Comparison of ENCODE assay signal across 18 cellular contexts in the genomic region with DNA sequence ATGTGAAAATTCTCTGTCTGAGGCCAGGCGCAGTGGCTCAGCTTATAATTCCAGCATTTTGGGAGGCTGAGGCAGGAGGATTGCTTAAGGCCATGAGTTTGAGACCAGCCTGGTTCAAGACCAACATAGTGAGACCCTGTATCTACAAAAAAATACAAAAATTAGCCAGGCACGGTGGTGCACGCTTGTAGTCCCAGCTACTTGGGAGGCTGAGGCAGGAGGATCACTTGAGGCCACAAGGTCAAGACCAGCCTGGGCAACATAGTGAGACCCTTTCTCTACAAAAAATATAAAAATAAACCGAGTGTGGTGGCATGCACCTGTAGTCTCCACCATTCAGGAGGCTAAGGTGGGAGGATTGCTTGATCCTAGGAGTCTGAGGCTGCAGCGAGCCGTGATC. TPM values are rescaled to one million over a fixed set of nuclear protein-coding genes. Genes with fewer than 3 reads are reported as not detected.
DNase-seq lines count a peak whose midpoint lies in the region; ATAC-seq and TF ChIP-seq lines count a peak whose summit lies in the region.
"Had no signal": no experiment of that assay in that cellular context is flagged by ENCODE, and none has a peak within 500 bp of the region (broad histone marks: within the 10 kb centered on the region; RNA-seq: fewer than 3 reads in every experiment).

No MANE protein-coding gene starts in this region.

- no peaks in the 10 kb centered on the region for H3K36me3 ChIP-seq in endodermal cell (ENCODE audit: control insufficient read depth, insufficient read depth, low read length)
- H3K36me3 ChIP-seq: ascending aorta, BE2C, tibial artery had no signal

- peaks cover 18% of the 10 kb centered on the region for H3K36me3 Mint-ChIP-seq in stimulated activated naive CD8-positive, alpha-beta T cell treated with anti-CD3 and anti-CD28 coated beads, Interleukin-15, Interleukin-2, amounts not matched to agents 100 ng/mL and 50 ng/mL, for 24 hours (ENCODE audit: low read depth)
- peaks cover 19% of the 10 kb centered on the region for H3K36me3 Mint-ChIP-seq in activated CD8-positive, alpha-beta T cell treated with anti-CD3 and anti-CD28 coated beads for 36 hours (ENCODE audit: low read depth)
- H3K36me3 Mint-ChIP-seq in endodermal cell (ENCODE audit: low read depth) = no peaks in the 10 kb centered on the region

- H3K4me3 Mint-ChIP-seq in stimulated activated naive CD8-positive, alpha-beta T cell treated with anti-CD3 and anti-CD28 coated beads, Interleukin-15, Interleukin-2, amounts not matched to agents 100 ng/mL and 50 ng/mL, for 24 hours = peak overlapping the region; percentile 27
- H3K4me3 Mint-ChIP-seq in activated CD8-positive, alpha-beta T cell treated with anti-CD3 and anti-CD28 coated beads for 36 hours = peak overlapping the region; percentile 54
- no peak overlapping the region for H3K4me3 Mint-ChIP-seq in endodermal cell
- H3K4me3 Mint-ChIP-seq: mesothelial cell of epicardium had no signal

- peaks cover 69% of the 10 kb centered on the region for H3K4me1 Mint-ChIP-seq in stimulated activated naive CD8-positive, alpha-beta T cell treated with anti-CD3 and anti-CD28 coated beads, Interleukin-15, Interleukin-2, amounts not matched to agents 100 ng/mL and 50 ng/mL, for 24 hours (ENCODE audit: low read depth)
- peaks cover 69% of the 10 kb centered on the region for H3K4me1 Mint-ChIP-seq in activated CD8-positive, alpha-beta T cell treated with anti-CD3 and anti-CD28 coated beads for 36 hours (ENCODE audit: low read depth)
- peaks cover 2% of the 10 kb centered on the region for H3K4me1 Mint-ChIP-seq in endodermal cell

- CTCF ChIA-PET in activated CD8-positive, alpha-beta T cell treated with anti-CD3 and anti-CD28 coated beads for 36 hours (lab: Charles Lee) = interaction anchor here (1.2 to 13.1 kb wide), 3 partner anchors 8 to 33 kb away, joined by 3 to 86 read pairs (median 10); a partner anchor contains a TSS

- H3K9me3 ChIP-seq in endodermal cell (ENCODE audit: control insufficient read depth, low read length) = no peaks in the 10 kb centered on the region
- H3K9me3 ChIP-seq: BE2C had no signal

- POLR2A ChIA-PET in activated CD8-positive, alpha-beta T cell treated with anti-CD3 and anti-CD28 coated beads for 36 hours (lab: Charles Lee) = interaction anchor here (0.7 to 3.1 kb wide), 4 partner anchors 19 to 60 kb away, joined by 3 to 18 read pairs (median 4); a partner anchor contains a TSS

- no peaks in the 10 kb centered on the region for H3K27me3 Mint-ChIP-seq in stimulated activated naive CD8-positive, alpha-beta T cell treated with anti-CD3 and anti-CD28 coated beads, Interleukin-15, Interleukin-2, amounts not matched to agents 100 ng/mL and 50 ng/mL, for 24 hours
- H3K27me3 Mint-ChIP-seq in activated CD8-positive, alpha-beta T cell treated with anti-CD3 and anti-CD28 coated beads for 36 hours = no peaks in the 10 kb centered on the region
- H3K27me3 Mint-ChIP-seq in endodermal cell (ENCODE audit: insufficient read depth) = no peaks in the 10 kb centered on the region

- no peak for ATAC-seq in stimulated activated naive CD8-positive, alpha-beta T cell treated with anti-CD3 and anti-CD28 coated beads, Interleukin-15, Interleukin-2, amounts not matched to agents 100 U/mL and 50 U/mL, for 24 hours
- no peak for ATAC-seq in activated CD8-positive, alpha-beta T cell treated with anti-CD3 and anti-CD28 coated beads for 36 hours

- no peak for DNase-seq in stimulated activated naive CD8-positive, alpha-beta T cell treated with anti-CD3 and anti-CD28 coated beads, Interleukin-15, Interleukin-2, amounts not matched to agents 100 U/mL and 50 U/mL, for 24 hours
- DNase-seq in activated CD8-positive, alpha-beta T cell treated with anti-CD3 and anti-CD28 coated beads for 36 hours = no peak
- peak; percentile 16 for DNase-seq in endodermal cell
- no peak for DNase-seq in dermis blood vessel endothelial cell
- no peak for DNase-seq in pons (ENCODE audit: low spot score)
- DNase-seq in NCI-H2081 (lab: John Stamatoyannopoulos, UW) = no peak
- no peak for DNase-seq in NOMO-1 (lab: John Stamatoyannopoulos, UW; ENCODE audit: unreplicated experiment in 2 of 2)
- DNase-seq: BE2C, NCI-H187 treated with DMSO at 0.1 percent for 48 hours, NCI-H524, OCI-M1, SIG-M5, tibial artery had no signal

- no peak overlapping the region for H3K27ac ChIP-seq in endodermal cell (ENCODE audit: low read depth, low read length)
- H3K27ac ChIP-seq: ascending aorta, epithelial cell of prostate, tibial artery had no signal

- no peaks in the 10 kb centered on the region for H3K27me3 ChIP-seq in endodermal cell (ENCODE audit: control insufficient read depth, insufficient read depth, low read length, poor library complexity, severe bottlenecking)
- H3K27me3 ChIP-seq: ascending aorta had no signal

- 91 to 94% methylated on average over 2 to 6 of the region's 6 CpGs for WGBS in endodermal cell (ENCODE audit: insufficient coverage in 1 of 2, insufficient read length in 1 of 2), 2 experiments

- no peak overlapping the region for H3K9ac ChIP-seq in endodermal cell (ENCODE audit: extremely low read depth, low read length, poor library complexity, severe bottlenecking)

- H3K27ac Mint-ChIP-seq in stimulated activated naive CD8-positive, alpha-beta T cell treated with anti-CD3 and anti-CD28 coated beads, Interleukin-15, Interleukin-2, amounts not matched to agents 100 ng/mL and 50 ng/mL, for 24 hours = peak overlapping the region; percentile 87
- H3K27ac Mint-ChIP-seq in activated CD8-positive, alpha-beta T cell treated with anti-CD3 and anti-CD28 coated beads for 36 hours = peak overlapping the region; percentile 93
- H3K27ac Mint-ChIP-seq in endodermal cell = no peak overlapping the region
- H3K27ac Mint-ChIP-seq: mesothelial cell of epicardium had no signal

- no peak overlapping the region for H3K4me3 ChIP-seq in endodermal cell (ENCODE audit: low read length)
- H3K4me3 ChIP-seq: ascending aorta, coronary artery, tibial artery had no signal

- intact Hi-C loops in activated CD8-positive, alpha-beta T cell treated with anti-CD3 and anti-CD28 coated beads for 36 hours (cut with micrococcal nuclease) = no loop called here

- H3K9me3 Mint-ChIP-seq in stimulated activated naive CD8-positive, alpha-beta T cell treated with anti-CD3 and anti-CD28 coated beads, Interleukin-15, Interleukin-2, amounts not matched to agents 100 ng/mL and 50 ng/mL, for 24 hours = peaks cover 7% of the 10 kb centered on the region
- peaks cover 14% of the 10 kb centered on the region for H3K9me3 Mint-ChIP-seq in activated CD8-positive, alpha-beta T cell treated with anti-CD3 and anti-CD28 coated beads for 36 hours
- H3K9me3 Mint-ChIP-seq in endodermal cell = no peaks in the 10 kb centered on the region

- no peak for TF ChIP-seq CTCF in activated CD8-positive, alpha-beta T cell treated with anti-CD3 and anti-CD28 coated beads for 36 hours (IDR thresholded peaks at IDR 0.05)
- no peak for TF ChIP-seq CTCF in endodermal cell (conservative IDR thresholded peaks at IDR 0.05)

- H3K4me1 ChIP-seq in endodermal cell (ENCODE audit: control insufficient read depth, insufficient read depth, low read length) = no peaks in the 10 kb centered on the region
- H3K4me1 ChIP-seq: ascending aorta, BE2C, tibial artery had no signal

RNA-seq across cellular contexts. Expression of a gene that starts 2.2 kb away (rescaled TPM):
- total RNA-seq in activated CD8-positive, alpha-beta T cell treated with anti-CD3 and anti-CD28 coated beads for 36 hours = 1 to 10 TPM; 4.8 to 6.9 TPM
- total RNA-seq in endodermal cell = under 1 TPM; 0.29 to 0.62 TPM
- polyA plus RNA-seq in endodermal cell (2013, experiment 1 of 2) = 0.14 TPM
- polyA plus RNA-seq in endodermal cell (2013, experiment 2 of 2) = 0.33 TPM
- total RNA-seq in dermis blood vessel endothelial cell = 0.17 and 0.74 TPM in 2 replicates

RNA-seq across cellular contexts. Expression of a gene that starts 34.3 kb away (rescaled TPM):
- 100 to 1,000 TPM; 105 to 107 TPM for total RNA-seq in activated CD8-positive, alpha-beta T cell treated with anti-CD3 and anti-CD28 coated beads for 36 hours
- total RNA-seq in endodermal cell (10 to 100 TPM; 88.9 to 96.9 TPM), dermis blood vessel endothelial cell (95.3 and 145 TPM in 2 replicates)
- polyA plus RNA-seq in endodermal cell (2013, experiment 1 of 2) = 90.4 TPM
- polyA plus RNA-seq in endodermal cell (2013, experiment 2 of 2) = 90.5 TPM
